ENCODE assay signal across 21 cellular contexts in the genomic region with DNA sequence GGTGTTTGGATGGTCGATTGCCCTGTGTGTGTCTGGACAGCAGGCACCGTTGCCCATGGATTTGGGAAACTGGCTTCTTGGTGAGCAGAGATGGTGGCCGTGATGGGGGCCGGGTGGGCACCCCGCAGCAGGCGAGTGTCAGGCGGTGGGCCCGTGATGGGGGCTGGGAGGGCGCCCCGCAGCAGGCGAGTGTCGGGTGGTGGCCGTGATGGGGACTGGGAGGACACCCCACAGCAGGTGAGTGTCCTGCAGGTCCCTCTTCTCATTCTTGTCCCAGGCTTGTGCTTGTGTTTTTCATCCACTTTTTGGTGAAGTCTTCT.
"Had no signal": no experiment of that assay in that cellular context is flagged by ENCODE, and none has a peak within 500 bp of the region (broad histone marks: within the 10 kb centered on the region; RNA-seq: fewer than 3 reads in every experiment).

No MANE protein-coding gene starts in this region.

- H3K9me3 ChIP-seq: SJCRH30 had no signal

- H3K36me3 ChIP-seq: SJCRH30 had no signal

- H3K27me3 ChIP-seq: SJCRH30 had no signal

- H3K27ac ChIP-seq: KMS-11, SJCRH30 had no signal

- H3K4me3 Mint-ChIP-seq: IgD-negative memory B cell had no signal

- H3K4me1 ChIP-seq: SJCRH30 had no signal

- DNase-seq: Kasumi-1, MM.1S, NCI-H1092 treated with DMSO at 0.1 percent for 48 hours, NCI-H1436, NCI-H187, NCI-H2029, NCI-H2081 treated with DMSO at 0.1 percent for 48 hours, NCI-H2171, NCI-H226, NCI-H446, NCI-H510A, NCI-H524 treated with DMSO at 0.1 percent for 48 hours, NCI-H69, NCI-H774, RPMI8226, SHP77 treated with DMSO at 0.1 percent for 48 hours, SJCRH30 had no signal

- ATAC-seq: K562, SK-N-SH treated with all-trans-retinoic acid at 6 μM for 48 hours had no signal

- H3K9me3 Mint-ChIP-seq: IgD-negative memory B cell had no signal

- H3K27me3 Mint-ChIP-seq: IgD-negative memory B cell had no signal

- H3K27ac Mint-ChIP-seq: IgD-negative memory B cell had no signal

- H3K4me3 ChIP-seq: K562, SJCRH30 had no signal
